ENCODE assay signal across 17 cellular contexts in the genomic region with DNA sequence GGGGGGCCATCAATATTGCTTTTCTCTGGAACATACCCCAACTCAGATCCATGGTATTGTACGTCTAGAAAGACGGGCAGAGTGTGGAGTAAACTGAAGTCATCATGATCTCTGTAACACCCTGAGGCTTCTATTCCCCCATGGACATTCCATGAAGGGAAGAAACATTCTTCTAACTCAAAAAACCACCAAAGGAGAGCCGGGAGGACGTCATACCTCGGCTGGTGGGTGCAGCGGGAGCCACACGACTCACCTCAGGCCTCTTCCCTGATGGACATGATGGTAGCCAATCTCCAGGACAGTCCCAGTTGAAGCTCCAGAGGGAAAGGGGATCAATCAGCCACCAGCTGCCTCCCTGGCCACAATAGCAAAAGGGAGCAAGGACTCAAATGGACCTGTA.
"Had no signal": no experiment of that assay in that cellular context is flagged by ENCODE, and none has a peak within 500 bp of the region (broad histone marks: within the 10 kb centered on the region; RNA-seq: fewer than 3 reads in every experiment).

No MANE protein-coding gene starts in this region.

- H3K9ac ChIP-seq: neural progenitor cell had no signal

- H2AFZ ChIP-seq: hepatocyte, neural progenitor cell had no signal

- H3K36me3 Mint-ChIP-seq: natural killer cell; neural progenitor cell; stimulated activated memory B cell treated with anti-CD40 and anti-IgM and Interleukin-4, amounts not matched to agents 10 μg/mL and 1 μg/mL and 100 μg/mL, for 72 hours had no signal

- H3K27me3 ChIP-seq: colonic mucosa, hepatocyte, neural progenitor cell, tibial artery, upper lobe of right lung, vagina had no signal

- DNase-seq: cerebellar nuclear complex; colonic mucosa; effector CD4-positive, alpha-beta T cell; foreskin melanocyte; head of caudate nucleus; natural killer cell; occipital lobe; psoas muscle; stimulated activated CD4-positive, alpha-beta T cell treated with anti-CD3 and anti-CD28 coated beads, Interleukin-2, amount 100 ng/mL, for 48 hours; tibial artery; upper lobe of right lung had no signal

- H3K9me3 Mint-ChIP-seq: natural killer cell; neural progenitor cell; stimulated activated naive CD8-positive, alpha-beta T cell treated with anti-CD3 and anti-CD28 coated beads, Interleukin-15, Interleukin-2, amounts not matched to agents 100 ng/mL and 50 ng/mL, for 24 hours had no signal

- H3K27ac ChIP-seq: colonic mucosa, hepatocyte, neural progenitor cell, psoas muscle, upper lobe of right lung, vagina had no signal

- FAIRE-seq: small intestine had no signal

- H3K4me1 ChIP-seq: colonic mucosa, neural progenitor cell, psoas muscle had no signal

- H3K4me2 ChIP-seq: hepatocyte, neural progenitor cell had no signal

- H3K9me3 ChIP-seq: colonic mucosa, psoas muscle, tibial artery, upper lobe of right lung, vagina had no signal

- H3K4me3 Mint-ChIP-seq: natural killer cell; neural progenitor cell; stimulated activated memory B cell treated with anti-CD40 and anti-IgM and Interleukin-4, amounts not matched to agents 10 μg/mL and 1 μg/mL and 100 μg/mL, for 72 hours; stimulated activated naive CD8-positive, alpha-beta T cell treated with anti-CD3 and anti-CD28 coated beads, Interleukin-15, Interleukin-2, amounts not matched to agents 100 ng/mL and 50 ng/mL, for 24 hours had no signal

- H3K79me2 ChIP-seq: hepatocyte had no signal

- H3K4me1 Mint-ChIP-seq: natural killer cell; stimulated activated memory B cell treated with anti-CD40 and anti-IgM and Interleukin-4, amounts not matched to agents 10 μg/mL and 1 μg/mL and 100 μg/mL, for 72 hours had no signal

- H3K27ac Mint-ChIP-seq: natural killer cell; neural progenitor cell; stimulated activated memory B cell treated with anti-CD40 and anti-IgM and Interleukin-4, amounts not matched to agents 10 μg/mL and 1 μg/mL and 100 μg/mL, for 72 hours; stimulated activated naive CD8-positive, alpha-beta T cell treated with anti-CD3 and anti-CD28 coated beads, Interleukin-15, Interleukin-2, amounts not matched to agents 100 ng/mL and 50 ng/mL, for 24 hours had no signal

- H3K36me3 ChIP-seq: colonic mucosa, neural progenitor cell, tibial artery, upper lobe of right lung, vagina had no signal

- H3K4me3 ChIP-seq: colonic mucosa, hepatocyte, neural progenitor cell, psoas muscle, tibial artery, upper lobe of right lung, vagina had no signal
